8 cellular contexts compared by ENCODE assay signal in genomic region chr6:35360349-35361138, GRCh38. TPM values are rescaled to one million over a fixed set of nuclear protein-coding genes. Genes with fewer than 3 reads are reported as not detected.
DNase-seq lines count a peak whose midpoint lies in the region; ATAC-seq lines count a peak whose summit lies in the region.

No MANE protein-coding gene starts in this region.

- no peaks in the 10 kb centered on the region for H3K9me3 ChIP-seq in mesenchymal stem cell (ENCODE audit: control insufficient read depth, low read length)

- peaks cover 43 to 68% of the 10 kb centered on the region in 2 donors for H3K4me1 Mint-ChIP-seq in stimulated activated naive B cell treated with anti-CD40 and anti-IgM and Interleukin-4, amounts not matched to agents 10 μg/mL and 1 μg/mL and 100 μg/mL, for 72 hours

- peaks cover 26 to 49% of the 10 kb centered on the region in 2 donors for H3K36me3 Mint-ChIP-seq in stimulated activated naive B cell treated with anti-CD40 and anti-IgM and Interleukin-4, amounts not matched to agents 10 μg/mL and 1 μg/mL and 100 μg/mL, for 72 hours

- H3K4me3 Mint-ChIP-seq in stimulated activated naive B cell treated with anti-CD40 and anti-IgM and Interleukin-4, amounts not matched to agents 10 μg/mL and 1 μg/mL and 100 μg/mL, for 72 hours = no peak overlapping the region

- H2BK15ac ChIP-seq in mesenchymal stem cell (ENCODE audit: low read depth, poor library complexity, severe bottlenecking) = no peak overlapping the region

- no peaks in the 10 kb centered on the region for H3K27me3 Mint-ChIP-seq in stimulated activated naive B cell treated with anti-CD40 and anti-IgM and Interleukin-4, amounts not matched to agents 10 μg/mL and 1 μg/mL and 100 μg/mL, for 72 hours

- peaks cover 34% of the 10 kb centered on the region for H3K4me1 ChIP-seq in mesenchymal stem cell (ENCODE audit: control insufficient read depth, insufficient read depth, low read depth, low read length)

- H3K18ac ChIP-seq in mesenchymal stem cell (ENCODE audit: low read depth in 1 of 2, low read length in 2 of 2) = peak overlapping the region; percentile 29 to 91

- in situ Hi-C loops in ACHN (cut with HindIII; ENCODE audit: low pct_ligation_motif_present, low pct_unique_long_range_greater_than_20kb, low sequenced_read_pairs) = no loop called here

- H2BK12ac ChIP-seq in mesenchymal stem cell (ENCODE audit: low read length in 2 of 2) = peak overlapping the region; percentile 43 to 45

- H3K9me3 Mint-ChIP-seq in stimulated activated naive B cell treated with anti-CD40 and anti-IgM and Interleukin-4, amounts not matched to agents 10 μg/mL and 1 μg/mL and 100 μg/mL, for 72 hours = no peaks in the 10 kb centered on the region

- H2BK120ac ChIP-seq in mesenchymal stem cell (ENCODE audit: low read depth, low read length) = no peak overlapping the region

- peak overlapping the region; percentile 79 for H2AK5ac ChIP-seq in mesenchymal stem cell (ENCODE audit: low read length, severe bottlenecking)

- WGBS in mesenchymal stem cell = 85% methylated on average over 8 of the region's 8 CpGs

- no peak overlapping the region for H3K4me2 ChIP-seq in mesenchymal stem cell (ENCODE audit: low read length, poor library complexity, severe bottlenecking)

- H2BK5ac ChIP-seq in mesenchymal stem cell (ENCODE audit: low read depth, low read length, poor library complexity, severe bottlenecking) = no peak overlapping the region

- no peak for ATAC-seq in stimulated activated naive B cell treated with anti-CD40 and anti-IgM and Interleukin-4, amounts not matched to agents 10 μg/mL and 1 μg/mL and 100 μg/mL, for 72 hours (replicated peaks)

- H3K36me3 ChIP-seq in mesenchymal stem cell (ENCODE audit: control insufficient read depth in 1 of 2, insufficient read depth in 2 of 2, low read depth in 1 of 2, low read length in 2 of 2) = peaks cover 6 to 15% of the 10 kb centered on the region in 2 experiments

- H4K8ac ChIP-seq in mesenchymal stem cell (ENCODE audit: low read length) = peak overlapping the region; percentile 32

- H2AFZ ChIP-seq in mesenchymal stem cell (ENCODE audit: low read depth, low read length) = no peak overlapping the region

- peak overlapping the region in 1 of 2 experiments; percentile 76 for H3K14ac ChIP-seq in mesenchymal stem cell (ENCODE audit: low read length in 2 of 2)

- peak overlapping the region; percentile 51 for H3K27ac ChIP-seq in epithelial cell of prostate
- peak overlapping the region; percentile 24 for H3K27ac ChIP-seq in mesenchymal stem cell (ENCODE audit: low read length, poor library complexity, severe bottlenecking)

- H3K9ac ChIP-seq in mesenchymal stem cell (ENCODE audit: low read length) = no peak overlapping the region

- no peaks in the 10 kb centered on the region for H3K27me3 ChIP-seq in mesenchymal stem cell (ENCODE audit: control insufficient read depth in 1 of 2, insufficient read depth in 1 of 2, low read length in 2 of 2)

- H3K79me1 ChIP-seq in mesenchymal stem cell (replicated peaks; ENCODE audit: low read length, poor library complexity, severe bottlenecking) = peaks cover 30% of the 10 kb centered on the region

- DNase-seq in ACHN (peak; percentile 19), NCI-H2029 (lab: John Stamatoyannopoulos, UW) (peak; percentile 82), epithelial cell of prostate (ENCODE audit: low read depth, low spot score) (peak; percentile 37), mesenchymal stem cell (peak; percentile 37), NOMO-1 treated with DMSO at 0.1 percent for 48 hours (lab: John Stamatoyannopoulos, UW; ENCODE audit: unreplicated experiment) (no peak), SHP77 treated with DMSO at 0.1 percent for 48 hours (lab: John Stamatoyannopoulos, UW) (no peak), NCI-H2081 treated with DMSO at 0.1 percent for 48 hours (lab: John Stamatoyannopoulos, UW) (no peak)
- DNase-seq in stimulated activated naive B cell treated with anti-CD40 and anti-IgM and Interleukin-4, amounts not matched to agents 10 μg/mL and 1 μg/mL and 100 μg/mL, for 72 hours = no peak

- H3K4me3 ChIP-seq in mesenchymal stem cell (ENCODE audit: insufficient read depth in 1 of 2, low read depth in 1 of 2, low read length in 2 of 2) = no peak overlapping the region

- H3K4ac ChIP-seq in mesenchymal stem cell (ENCODE audit: low read depth in 1 of 2, low read length in 2 of 2) = peak overlapping the region; percentile 42 to 68

- no peak overlapping the region for H3K27ac Mint-ChIP-seq in stimulated activated naive B cell treated with anti-CD40 and anti-IgM and Interleukin-4, amounts not matched to agents 10 μg/mL and 1 μg/mL and 100 μg/mL, for 72 hours

- H3K23ac ChIP-seq in mesenchymal stem cell (ENCODE audit: low read length in 2 of 2) = peak overlapping the region in 1 of 2 experiments; percentile 14

- peak overlapping the region; percentile 62 for H4K91ac ChIP-seq in mesenchymal stem cell (ENCODE audit: low read length)

RNA-seq across cellular contexts. Expression of gene PPARD, which starts 18.2 kb away (rescaled TPM):
- 25.3 TPM for polyA plus RNA-seq in mesenchymal stem cell (2013, experiment 1 of 2)
- polyA plus RNA-seq in mesenchymal stem cell (2013, experiment 2 of 2) = 24.6 TPM

Comparison
In these comparisons a context has a peak if more than half of its experiments do, and no peak if none do; other contexts are left out.
1. DNase-seq: peak in ACHN (single experiment), NCI-H2029 (single experiment), epithelial cell of prostate (single experiment) and mesenchymal stem cell (single experiment); none in stimulated activated naive B cell treated with anti-CD40 and anti-IgM and Interleukin-4, amounts not matched to agents 10 μg/mL and 1 μg/mL and 100 μg/mL, for 72 hours (single experiment), NOMO-1 treated with DMSO at 0.1 percent for 48 hours (single experiment), SHP77 treated with DMSO at 0.1 percent for 48 hours (single experiment) and NCI-H2081 treated with DMSO at 0.1 percent for 48 hours (single experiment).